In the genomic region with DNA sequence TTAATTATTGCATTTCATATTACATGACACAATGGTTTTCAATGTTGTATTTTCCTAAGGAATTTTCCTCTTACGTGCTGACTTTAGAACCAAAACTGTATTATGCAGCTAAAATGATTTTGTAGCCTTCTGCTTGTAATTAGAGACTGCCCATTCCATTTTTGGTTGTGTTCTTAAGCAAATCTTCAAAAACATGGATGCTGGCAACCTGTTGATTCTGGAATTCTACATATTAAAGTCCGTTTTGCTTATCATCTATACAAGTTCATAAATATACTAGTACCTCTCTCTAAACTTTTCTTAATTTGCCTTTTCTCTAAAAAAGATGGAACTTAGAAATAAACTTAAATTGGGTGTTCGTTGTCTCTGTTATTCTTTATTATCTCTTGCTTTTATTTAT, we compare ENCODE assay signal across 15 cellular contexts.
"Had no signal": no experiment of that assay in that cellular context is flagged by ENCODE, and none has a peak within 500 bp of the region (broad histone marks: within the 10 kb centered on the region; RNA-seq: fewer than 3 reads in every experiment).

No MANE protein-coding gene starts in this region.

- H3K4me1 Mint-ChIP-seq: neural crest cell had no signal

- H3K4me3 ChIP-seq: colonic mucosa, hepatocyte, ovary, tibial nerve, vagina had no signal

- H3K27me3 Mint-ChIP-seq: activated CD4-positive, alpha-beta T cell treated with anti-CD3 and anti-CD28 coated beads for 36 hours; activated naive CD8-positive, alpha-beta T cell treated with anti-CD3 and anti-CD28 coated beads, Interleukin-2, amount 10 ng/mL, durations not matched to agents 7 days and 5 days had no signal

- H3K4me1 ChIP-seq: colonic mucosa had no signal

- H3K27ac ChIP-seq: colonic mucosa, hepatocyte, ovary, vagina, VCaP had no signal

- H3K4me2 ChIP-seq: hepatocyte had no signal

- H3K27ac Mint-ChIP-seq: activated CD4-positive, alpha-beta T cell treated with anti-CD3 and anti-CD28 coated beads for 36 hours; activated CD8-positive, alpha-beta T cell treated with anti-CD3 and anti-CD28 coated beads, Interleukin-2, amount 10 ng/mL, durations not matched to agents 7 days and 5 days; activated naive CD8-positive, alpha-beta T cell treated with anti-CD3 and anti-CD28 coated beads, Interleukin-2, amount 10 ng/mL, durations not matched to agents 7 days and 5 days had no signal

- H3K27me3 ChIP-seq: colonic mucosa, hepatocyte, ovary, tibial nerve, vagina had no signal

- DNase-seq: activated CD4-positive, alpha-beta T cell treated with anti-CD3 and anti-CD28 coated beads for 36 hours; activated CD8-positive, alpha-beta memory T cell treated with anti-CD3 and anti-CD28 coated beads, Interleukin-2, amount 50 U/mL, for 48 hours; activated CD8-positive, alpha-beta T cell treated with anti-CD3 and anti-CD28 coated beads, Interleukin-2, amount 10 ng/mL, durations not matched to agents 7 days and 5 days; activated naive CD8-positive, alpha-beta T cell treated with anti-CD3 and anti-CD28 coated beads, Interleukin-2, amount 10 ng/mL, durations not matched to agents 7 days and 5 days; aorta; colonic mucosa; effector CD4-positive, alpha-beta T cell; left ventricle myocardium superior; ovary; T1000 had no signal

- H2AFZ ChIP-seq: hepatocyte had no signal

- H3K9me3 Mint-ChIP-seq: neural crest cell had no signal

- H3K4me3 Mint-ChIP-seq: activated CD4-positive, alpha-beta T cell treated with anti-CD3 and anti-CD28 coated beads for 36 hours; activated CD8-positive, alpha-beta T cell treated with anti-CD3 and anti-CD28 coated beads, Interleukin-2, amount 10 ng/mL, durations not matched to agents 7 days and 5 days; activated naive CD8-positive, alpha-beta T cell treated with anti-CD3 and anti-CD28 coated beads, Interleukin-2, amount 10 ng/mL, durations not matched to agents 7 days and 5 days; neural crest cell had no signal

- H3K36me3 ChIP-seq: colonic mucosa, ovary had no signal

- H3K9me3 ChIP-seq: colonic mucosa, ovary, tibial nerve, vagina had no signal

- ATAC-seq: activated CD4-positive, alpha-beta T cell treated with anti-CD3 and anti-CD28 coated beads for 36 hours; activated CD8-positive, alpha-beta T cell treated with anti-CD3 and anti-CD28 coated beads, Interleukin-2, amount 10 ng/mL, durations not matched to agents 7 days and 5 days had no signal
